2 cellular contexts compared by ENCODE assay signal in the genomic region with DNA sequence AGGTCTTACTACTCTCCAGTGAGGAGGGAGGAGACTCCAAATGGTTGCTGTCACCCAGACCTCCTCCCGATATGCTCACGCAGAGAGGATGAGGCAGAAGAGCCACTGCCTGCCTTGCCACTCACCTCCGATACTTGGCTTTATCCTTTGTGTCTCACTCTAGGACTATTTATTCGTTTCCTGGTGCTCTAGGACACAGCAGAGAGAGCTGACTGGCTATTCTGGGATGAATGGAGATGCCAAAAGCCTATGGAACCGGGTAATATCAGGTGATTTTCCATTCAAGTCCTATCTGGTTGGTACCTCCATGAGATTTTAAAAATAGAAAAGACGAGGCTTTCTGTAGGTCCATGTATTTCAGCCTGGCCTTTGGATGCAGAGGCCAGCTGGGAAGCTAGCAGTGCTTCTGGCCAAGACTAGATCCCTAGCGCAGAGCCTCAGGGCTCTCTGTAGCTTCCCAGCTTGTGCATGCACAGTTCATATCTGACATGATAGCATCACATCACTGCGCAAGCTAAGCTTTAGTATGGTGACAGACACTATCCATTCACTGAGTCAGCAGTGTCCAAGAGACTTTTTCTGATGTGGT.
TF ChIP-seq lines count a peak whose summit lies in the region.

No MANE protein-coding gene starts in this region.

TF ChIP-seq in SK-N-SH treated with all-trans-retinoic acid at 6 μM for 48 hours, 23 proteins besides CTCF, POLR2A, EP300 and RAD21 (continued from another document):
- TF ChIP-seq RARB (CRISPR knock-in tag; IDR thresholded peaks at IDR 0.05) (no peak), ESRRG (CRISPR knock-in tag; IDR thresholded peaks at IDR 0.05) (no peak), SNAI2 (CRISPR knock-in tag; IDR thresholded peaks at IDR 0.05) (no peak), PPARA (CRISPR knock-in tag; IDR thresholded peaks at IDR 0.05; ENCODE audit: borderline replicate concordance) (no peak), TOX (CRISPR knock-in tag; IDR thresholded peaks at IDR 0.05; ENCODE audit: borderline replicate concordance) (no peak), GLIS3 (CRISPR knock-in tag; IDR thresholded peaks at IDR 0.05) (no peak), ZFP30 (CRISPR knock-in tag; IDR thresholded peaks at IDR 0.05) (no peak)
- TF ChIP-seq, protein P1, sequence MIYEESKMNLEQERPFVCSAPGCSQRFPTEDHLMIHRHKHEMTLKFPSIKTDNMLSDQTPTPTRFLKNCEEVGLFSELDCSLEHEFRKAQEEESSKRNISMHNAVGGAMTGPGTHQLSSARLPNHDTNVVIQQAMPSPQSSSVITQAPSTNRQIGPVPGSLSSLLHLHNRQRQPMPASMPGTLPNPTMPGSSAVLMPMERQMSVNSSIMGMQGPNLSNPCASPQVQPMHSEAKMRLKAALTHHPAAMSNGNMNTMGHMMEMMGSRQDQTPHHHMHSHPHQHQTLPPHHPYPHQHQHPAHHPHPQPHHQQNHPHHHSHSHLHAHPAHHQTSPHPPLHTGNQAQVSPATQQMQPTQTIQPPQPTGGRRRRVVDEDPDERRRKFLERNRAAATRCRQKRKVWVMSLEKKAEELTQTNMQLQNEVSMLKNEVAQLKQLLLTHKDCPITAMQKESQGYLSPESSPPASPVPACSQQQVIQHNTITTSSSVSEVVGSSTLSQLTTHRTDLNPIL (CRISPR knock-in tag; IDR thresholded peaks at IDR 0.05; ENCODE audit: low read depth), result no peak
- TF ChIP-seq, protein P2, sequence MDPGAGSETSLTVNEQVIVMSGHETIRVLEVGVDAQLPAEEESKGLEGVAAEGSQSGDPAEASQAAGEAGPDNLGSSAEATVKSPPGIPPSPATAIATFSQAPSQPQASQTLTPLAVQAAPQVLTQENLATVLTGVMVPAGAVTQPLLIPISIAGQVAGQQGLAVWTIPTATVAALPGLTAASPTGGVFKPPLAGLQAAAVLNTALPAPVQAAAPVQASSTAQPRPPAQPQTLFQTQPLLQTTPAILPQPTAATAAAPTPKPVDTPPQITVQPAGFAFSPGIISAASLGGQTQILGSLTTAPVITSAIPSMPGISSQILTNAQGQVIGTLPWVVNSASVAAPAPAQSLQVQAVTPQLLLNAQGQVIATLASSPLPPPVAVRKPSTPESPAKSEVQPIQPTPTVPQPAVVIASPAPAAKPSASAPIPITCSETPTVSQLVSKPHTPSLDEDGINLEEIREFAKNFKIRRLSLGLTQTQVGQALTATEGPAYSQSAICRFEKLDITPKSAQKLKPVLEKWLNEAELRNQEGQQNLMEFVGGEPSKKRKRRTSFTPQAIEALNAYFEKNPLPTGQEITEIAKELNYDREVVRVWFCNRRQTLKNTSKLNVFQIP (CRISPR knock-in tag; IDR thresholded peaks at IDR 0.05; ENCODE audit: borderline replicate concordance, low read depth), result no peak

TF ChIP-seq in SK-N-SH, 30 proteins besides CTCF, POLR2A, EP300 and RAD21 (continued from another document):
- TF ChIP-seq, protein P3, sequence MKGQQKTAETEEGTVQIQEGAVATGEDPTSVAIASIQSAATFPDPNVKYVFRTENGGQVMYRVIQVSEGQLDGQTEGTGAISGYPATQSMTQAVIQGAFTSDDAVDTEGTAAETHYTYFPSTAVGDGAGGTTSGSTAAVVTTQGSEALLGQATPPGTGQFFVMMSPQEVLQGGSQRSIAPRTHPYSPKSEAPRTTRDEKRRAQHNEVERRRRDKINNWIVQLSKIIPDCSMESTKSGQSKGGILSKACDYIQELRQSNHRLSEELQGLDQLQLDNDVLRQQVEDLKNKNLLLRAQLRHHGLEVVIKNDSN (IDR thresholded peaks at IDR 0.05; ENCODE audit: borderline replicate concordance, low read depth), result no peak
- TF ChIP-seq, protein P4, sequence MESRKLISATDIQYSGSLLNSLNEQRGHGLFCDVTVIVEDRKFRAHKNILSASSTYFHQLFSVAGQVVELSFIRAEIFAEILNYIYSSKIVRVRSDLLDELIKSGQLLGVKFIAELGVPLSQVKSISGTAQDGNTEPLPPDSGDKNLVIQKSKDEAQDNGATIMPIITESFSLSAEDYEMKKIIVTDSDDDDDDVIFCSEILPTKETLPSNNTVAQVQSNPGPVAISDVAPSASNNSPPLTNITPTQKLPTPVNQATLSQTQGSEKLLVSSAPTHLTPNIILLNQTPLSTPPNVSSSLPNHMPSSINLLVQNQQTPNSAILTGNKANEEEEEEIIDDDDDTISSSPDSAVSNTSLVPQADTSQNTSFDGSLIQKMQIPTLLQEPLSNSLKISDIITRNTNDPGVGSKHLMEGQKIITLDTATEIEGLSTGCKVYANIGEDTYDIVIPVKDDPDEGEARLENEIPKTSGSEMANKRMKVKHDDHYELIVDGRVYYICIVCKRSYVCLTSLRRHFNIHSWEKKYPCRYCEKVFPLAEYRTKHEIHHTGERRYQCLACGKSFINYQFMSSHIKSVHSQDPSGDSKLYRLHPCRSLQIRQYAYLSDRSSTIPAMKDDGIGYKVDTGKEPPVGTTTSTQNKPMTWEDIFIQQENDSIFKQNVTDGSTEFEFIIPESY (IDR thresholded peaks at IDR 0.05; ENCODE audit: borderline replicate concordance, low read depth), result no peak
- no peak for TF ChIP-seq RFX5 (IDR thresholded peaks at IDR 0.05; ENCODE audit: low read length)
- no peak for TF ChIP-seq TCF12 (IDR thresholded peaks at IDR 0.05)
- TF ChIP-seq, protein P5, sequence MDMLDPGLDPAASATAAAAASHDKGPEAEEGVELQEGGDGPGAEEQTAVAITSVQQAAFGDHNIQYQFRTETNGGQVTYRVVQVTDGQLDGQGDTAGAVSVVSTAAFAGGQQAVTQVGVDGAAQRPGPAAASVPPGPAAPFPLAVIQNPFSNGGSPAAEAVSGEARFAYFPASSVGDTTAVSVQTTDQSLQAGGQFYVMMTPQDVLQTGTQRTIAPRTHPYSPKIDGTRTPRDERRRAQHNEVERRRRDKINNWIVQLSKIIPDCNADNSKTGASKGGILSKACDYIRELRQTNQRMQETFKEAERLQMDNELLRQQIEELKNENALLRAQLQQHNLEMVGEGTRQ (IDR thresholded peaks at IDR 0.05; ENCODE audit: borderline replicate concordance, low read depth, low read length), result no peak
- TF ChIP-seq, protein P6, sequence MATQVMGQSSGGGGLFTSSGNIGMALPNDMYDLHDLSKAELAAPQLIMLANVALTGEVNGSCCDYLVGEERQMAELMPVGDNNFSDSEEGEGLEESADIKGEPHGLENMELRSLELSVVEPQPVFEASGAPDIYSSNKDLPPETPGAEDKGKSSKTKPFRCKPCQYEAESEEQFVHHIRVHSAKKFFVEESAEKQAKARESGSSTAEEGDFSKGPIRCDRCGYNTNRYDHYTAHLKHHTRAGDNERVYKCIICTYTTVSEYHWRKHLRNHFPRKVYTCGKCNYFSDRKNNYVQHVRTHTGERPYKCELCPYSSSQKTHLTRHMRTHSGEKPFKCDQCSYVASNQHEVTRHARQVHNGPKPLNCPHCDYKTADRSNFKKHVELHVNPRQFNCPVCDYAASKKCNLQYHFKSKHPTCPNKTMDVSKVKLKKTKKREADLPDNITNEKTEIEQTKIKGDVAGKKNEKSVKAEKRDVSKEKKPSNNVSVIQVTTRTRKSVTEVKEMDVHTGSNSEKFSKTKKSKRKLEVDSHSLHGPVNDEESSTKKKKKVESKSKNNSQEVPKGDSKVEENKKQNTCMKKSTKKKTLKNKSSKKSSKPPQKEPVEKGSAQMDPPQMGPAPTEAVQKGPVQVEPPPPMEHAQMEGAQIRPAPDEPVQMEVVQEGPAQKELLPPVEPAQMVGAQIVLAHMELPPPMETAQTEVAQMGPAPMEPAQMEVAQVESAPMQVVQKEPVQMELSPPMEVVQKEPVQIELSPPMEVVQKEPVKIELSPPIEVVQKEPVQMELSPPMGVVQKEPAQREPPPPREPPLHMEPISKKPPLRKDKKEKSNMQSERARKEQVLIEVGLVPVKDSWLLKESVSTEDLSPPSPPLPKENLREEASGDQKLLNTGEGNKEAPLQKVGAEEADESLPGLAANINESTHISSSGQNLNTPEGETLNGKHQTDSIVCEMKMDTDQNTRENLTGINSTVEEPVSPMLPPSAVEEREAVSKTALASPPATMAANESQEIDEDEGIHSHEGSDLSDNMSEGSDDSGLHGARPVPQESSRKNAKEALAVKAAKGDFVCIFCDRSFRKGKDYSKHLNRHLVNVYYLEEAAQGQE (IDR thresholded peaks at IDR 0.05; ENCODE audit: low read depth, low read length), result no peak
- TF ChIP-seq FOXM1 (IDR thresholded peaks at IDR 0.05; ENCODE audit: low read depth), result no peak
- no peak for TF ChIP-seq CHD2 (IDR thresholded peaks at IDR 0.05; ENCODE audit: low read length, partially characterized antibody)
TF ChIP-seq in SK-N-SH: peak in this region for 0.
